1 cellular context compared by ENCODE assay signal in the genomic region with DNA sequence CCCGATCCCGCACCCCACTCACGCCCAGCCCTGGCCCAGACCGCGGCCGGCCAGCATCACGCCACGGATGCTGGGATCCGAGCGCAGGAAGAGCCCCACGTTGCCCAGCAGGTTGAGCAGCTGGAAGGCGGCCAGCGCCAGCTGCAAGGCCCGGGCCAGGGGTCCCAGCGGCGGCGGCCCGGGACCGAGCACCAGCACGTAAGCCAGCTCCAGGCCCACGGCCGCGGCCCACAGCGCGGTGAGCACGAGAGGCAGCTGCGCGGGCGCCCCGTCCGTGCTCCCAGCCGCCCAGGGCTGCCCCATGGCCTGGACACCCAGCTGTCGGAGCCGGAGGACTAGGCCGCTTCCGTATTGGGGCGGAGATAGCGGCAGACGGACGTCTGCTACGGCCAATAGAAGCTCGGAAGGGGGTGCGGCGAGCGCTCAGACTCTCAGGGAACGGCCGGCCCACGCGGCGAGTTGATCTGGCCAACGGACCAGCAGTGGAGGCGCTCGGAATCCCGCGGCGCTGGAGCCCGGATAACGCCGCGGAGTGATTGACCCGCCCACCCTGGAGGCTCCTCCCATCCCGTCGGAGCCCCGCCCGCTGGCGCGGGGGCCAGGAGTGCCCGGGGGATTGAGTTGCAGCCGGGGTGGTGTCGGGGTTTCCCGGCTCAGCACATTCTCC.
TF ChIP-seq lines count a peak whose summit lies in the region.

A gene with protein sequence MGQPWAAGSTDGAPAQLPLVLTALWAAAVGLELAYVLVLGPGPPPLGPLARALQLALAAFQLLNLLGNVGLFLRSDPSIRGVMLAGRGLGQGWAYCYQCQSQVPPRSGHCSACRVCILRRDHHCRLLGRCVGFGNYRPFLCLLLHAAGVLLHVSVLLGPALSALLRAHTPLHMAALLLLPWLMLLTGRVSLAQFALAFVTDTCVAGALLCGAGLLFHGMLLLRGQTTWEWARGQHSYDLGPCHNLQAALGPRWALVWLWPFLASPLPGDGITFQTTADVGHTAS (minus strand): TSS at position 348 of the 667 bp plus-strand sequence. CDS start 45 bp downstream, at position 303.

TF ChIP-seq in HepG2, 621 proteins besides CTCF, POLR2A, EP300 and RAD21 (continued from another document and continues in another):
- TF ChIP-seq, protein P1, sequence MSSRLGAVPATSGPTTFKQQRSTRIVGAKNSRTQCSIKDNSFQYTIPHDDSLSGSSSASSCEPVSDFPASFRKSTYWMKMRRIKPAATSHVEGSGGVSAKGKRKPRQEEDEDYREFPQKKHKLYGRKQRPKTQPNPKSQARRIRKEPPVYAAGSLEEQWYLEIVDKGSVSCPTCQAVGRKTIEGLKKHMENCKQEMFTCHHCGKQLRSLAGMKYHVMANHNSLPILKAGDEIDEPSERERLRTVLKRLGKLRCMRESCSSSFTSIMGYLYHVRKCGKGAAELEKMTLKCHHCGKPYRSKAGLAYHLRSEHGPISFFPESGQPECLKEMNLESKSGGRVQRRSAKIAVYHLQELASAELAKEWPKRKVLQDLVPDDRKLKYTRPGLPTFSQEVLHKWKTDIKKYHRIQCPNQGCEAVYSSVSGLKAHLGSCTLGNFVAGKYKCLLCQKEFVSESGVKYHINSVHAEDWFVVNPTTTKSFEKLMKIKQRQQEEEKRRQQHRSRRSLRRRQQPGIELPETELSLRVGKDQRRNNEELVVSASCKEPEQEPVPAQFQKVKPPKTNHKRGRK (CRISPR knock-in tag; IDR thresholded peaks at IDR 0.05) = no peak
- TF ChIP-seq IRX3 (CRISPR knock-in tag; IDR thresholded peaks at IDR 0.05; ENCODE audit: borderline replicate concordance, low read depth) = no peak
- no peak for TF ChIP-seq ZNF878 (CRISPR knock-in tag; IDR thresholded peaks at IDR 0.05)
- no peak for TF ChIP-seq ZBTB7A (CRISPR knock-in tag; IDR thresholded peaks at IDR 0.05)
- TF ChIP-seq IRF2 (CRISPR knock-in tag; IDR thresholded peaks at IDR 0.05) = no peak
- no peak for TF ChIP-seq SMYD3 (CRISPR knock-in tag; IDR thresholded peaks at IDR 0.05)
- TF ChIP-seq CBX2 (IDR thresholded peaks at IDR 0.05; ENCODE audit: low read depth, low read length) = no peak
- TF ChIP-seq CBX2 (CRISPR knock-in tag; IDR thresholded peaks at IDR 0.05; ENCODE audit: low read depth) = no peak
- no peak for TF ChIP-seq ZNF652 (CRISPR knock-in tag; IDR thresholded peaks at IDR 0.05; ENCODE audit: borderline replicate concordance, low read depth)
- TF ChIP-seq ZNF577 (CRISPR knock-in tag; IDR thresholded peaks at IDR 0.05; ENCODE audit: borderline replicate concordance, low read depth) = no peak
- no peak; the same call in 1 of the 2 replicates for TF ChIP-seq ZNF350 (CRISPR knock-in tag; IDR thresholded peaks at IDR 0.05; ENCODE audit: borderline replicate concordance, low read depth)
- no peak for TF ChIP-seq ARNT (IDR thresholded peaks at IDR 0.05)
- TF ChIP-seq ZNF558 (CRISPR knock-in tag; IDR thresholded peaks at IDR 0.05; ENCODE audit: borderline replicate concordance) = no peak
- TF ChIP-seq ZNF121 (CRISPR knock-in tag; IDR thresholded peaks at IDR 0.05) = no peak; the same call in 1 of the 2 replicates
- no peak for TF ChIP-seq ZNF615 (CRISPR knock-in tag; IDR thresholded peaks at IDR 0.05; ENCODE audit: borderline replicate concordance)
- no peak for TF ChIP-seq FOSL2 (CRISPR knock-in tag; IDR thresholded peaks at IDR 0.05)
- TF ChIP-seq, protein P2, sequence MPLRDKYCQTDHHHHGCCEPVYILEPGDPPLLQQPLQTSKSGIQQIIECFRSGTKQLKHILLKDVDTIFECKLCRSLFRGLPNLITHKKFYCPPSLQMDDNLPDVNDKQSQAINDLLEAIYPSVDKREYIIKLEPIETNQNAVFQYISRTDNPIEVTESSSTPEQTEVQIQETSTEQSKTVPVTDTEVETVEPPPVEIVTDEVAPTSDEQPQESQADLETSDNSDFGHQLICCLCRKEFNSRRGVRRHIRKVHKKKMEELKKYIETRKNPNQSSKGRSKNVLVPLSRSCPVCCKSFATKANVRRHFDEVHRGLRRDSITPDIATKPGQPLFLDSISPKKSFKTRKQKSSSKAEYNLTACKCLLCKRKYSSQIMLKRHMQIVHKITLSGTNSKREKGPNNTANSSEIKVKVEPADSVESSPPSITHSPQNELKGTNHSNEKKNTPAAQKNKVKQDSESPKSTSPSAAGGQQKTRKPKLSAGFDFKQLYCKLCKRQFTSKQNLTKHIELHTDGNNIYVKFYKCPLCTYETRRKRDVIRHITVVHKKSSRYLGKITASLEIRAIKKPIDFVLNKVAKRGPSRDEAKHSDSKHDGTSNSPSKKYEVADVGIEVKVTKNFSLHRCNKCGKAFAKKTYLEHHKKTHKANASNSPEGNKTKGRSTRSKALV (CRISPR knock-in tag; IDR thresholded peaks at IDR 0.05) = no peak
- TF ChIP-seq ZNF274 (CRISPR knock-in tag; IDR thresholded peaks at IDR 0.05) = no peak
- no peak for TF ChIP-seq ESRRA (CRISPR knock-in tag; IDR thresholded peaks at IDR 0.05; ENCODE audit: low read depth)
- no peak; the same call in 1 of the 2 replicates for TF ChIP-seq DMAP1 (CRISPR knock-in tag; IDR thresholded peaks at IDR 0.05)
- no peak for TF ChIP-seq STAT5B (CRISPR knock-in tag; IDR thresholded peaks at IDR 0.05)
- TF ChIP-seq, protein P3, sequence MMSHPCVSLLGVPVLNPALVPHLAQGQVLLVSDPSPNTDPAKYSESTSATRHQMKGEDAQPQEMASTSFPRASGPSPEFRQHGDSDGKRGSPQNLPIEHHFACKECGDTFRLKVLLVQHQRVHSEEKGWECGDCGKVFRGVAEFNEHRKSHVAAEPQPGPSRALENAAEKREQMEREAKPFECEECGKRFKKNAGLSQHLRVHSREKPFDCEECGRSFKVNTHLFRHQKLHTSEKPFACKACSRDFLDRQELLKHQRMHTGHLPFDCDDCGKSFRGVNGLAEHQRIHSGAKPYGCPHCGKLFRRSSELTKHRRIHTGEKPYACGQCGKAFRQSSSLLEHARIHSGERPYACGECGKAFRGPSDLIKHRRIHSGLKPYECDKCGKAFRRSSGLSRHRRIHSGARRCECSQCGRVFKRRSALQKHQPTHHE (CRISPR knock-in tag; IDR thresholded peaks at IDR 0.05; ENCODE audit: borderline replicate concordance) = 0 out of 2 replicates have a peak, but pooled peaks have one; percentile 45
- TF ChIP-seq, protein P4, sequence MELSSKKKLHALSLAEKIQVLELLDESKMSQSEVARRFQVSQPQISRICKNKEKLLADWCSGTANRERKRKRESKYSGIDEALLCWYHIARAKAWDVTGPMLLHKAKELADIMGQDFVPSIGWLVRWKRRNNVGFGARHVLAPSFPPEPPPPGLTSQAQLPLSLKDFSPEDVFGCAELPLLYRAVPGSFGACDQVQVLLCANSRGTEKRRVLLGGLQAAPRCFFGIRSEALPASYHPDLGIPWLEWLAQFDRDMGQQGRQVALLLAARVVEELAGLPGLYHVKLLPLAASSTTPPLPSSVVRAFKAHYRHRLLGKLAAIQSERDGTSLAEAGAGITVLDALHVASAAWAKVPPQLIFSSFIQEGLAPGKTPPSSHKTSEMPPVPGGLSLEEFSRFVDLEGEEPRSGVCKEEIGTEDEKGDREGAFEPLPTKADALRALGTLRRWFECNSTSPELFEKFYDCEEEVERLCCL (CRISPR knock-in tag; IDR thresholded peaks at IDR 0.05; ENCODE audit: borderline replicate concordance) = no peak
- no peak for TF ChIP-seq SMARCC2 (IDR thresholded peaks at IDR 0.05)
- peak; percentile 85 for TF ChIP-seq POLR2G (IDR thresholded peaks at IDR 0.05; ENCODE audit: low read depth, low read length)
- TF ChIP-seq ZNF816 (CRISPR knock-in tag; IDR thresholded peaks at IDR 0.05; ENCODE audit: borderline replicate concordance) = no peak
- TF ChIP-seq, protein P5, sequence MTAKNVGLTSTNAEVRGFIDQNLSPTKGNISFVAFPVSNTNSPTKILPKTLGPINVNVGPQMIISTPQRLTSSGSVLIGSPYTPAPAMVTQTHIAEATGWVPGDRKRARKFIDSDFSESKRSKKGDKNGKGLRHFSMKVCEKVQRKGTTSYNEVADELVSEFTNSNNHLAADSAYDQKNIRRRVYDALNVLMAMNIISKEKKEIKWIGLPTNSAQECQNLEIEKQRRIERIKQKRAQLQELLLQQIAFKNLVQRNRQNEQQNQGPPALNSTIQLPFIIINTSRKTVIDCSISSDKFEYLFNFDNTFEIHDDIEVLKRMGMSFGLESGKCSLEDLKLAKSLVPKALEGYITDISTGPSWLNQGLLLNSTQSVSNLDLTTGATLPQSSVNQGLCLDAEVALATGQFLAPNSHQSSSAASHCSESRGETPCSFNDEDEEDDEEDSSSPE (CRISPR knock-in tag; IDR thresholded peaks at IDR 0.05) = 0 out of 2 replicates have a peak, but pooled peaks have one; percentile 17
- TF ChIP-seq, protein P6, sequence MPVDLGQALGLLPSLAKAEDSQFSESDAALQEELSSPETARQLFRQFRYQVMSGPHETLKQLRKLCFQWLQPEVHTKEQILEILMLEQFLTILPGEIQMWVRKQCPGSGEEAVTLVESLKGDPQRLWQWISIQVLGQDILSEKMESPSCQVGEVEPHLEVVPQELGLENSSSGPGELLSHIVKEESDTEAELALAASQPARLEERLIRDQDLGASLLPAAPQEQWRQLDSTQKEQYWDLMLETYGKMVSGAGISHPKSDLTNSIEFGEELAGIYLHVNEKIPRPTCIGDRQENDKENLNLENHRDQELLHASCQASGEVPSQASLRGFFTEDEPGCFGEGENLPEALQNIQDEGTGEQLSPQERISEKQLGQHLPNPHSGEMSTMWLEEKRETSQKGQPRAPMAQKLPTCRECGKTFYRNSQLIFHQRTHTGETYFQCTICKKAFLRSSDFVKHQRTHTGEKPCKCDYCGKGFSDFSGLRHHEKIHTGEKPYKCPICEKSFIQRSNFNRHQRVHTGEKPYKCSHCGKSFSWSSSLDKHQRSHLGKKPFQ (CRISPR knock-in tag; IDR thresholded peaks at IDR 0.05; ENCODE audit: insufficient replicate concordance) = no peak
- peak; percentile 3; the same call in 1 of the 2 replicates for TF ChIP-seq KMT2A (CRISPR knock-in tag; IDR thresholded peaks at IDR 0.05)
- TF ChIP-seq, protein P7, sequence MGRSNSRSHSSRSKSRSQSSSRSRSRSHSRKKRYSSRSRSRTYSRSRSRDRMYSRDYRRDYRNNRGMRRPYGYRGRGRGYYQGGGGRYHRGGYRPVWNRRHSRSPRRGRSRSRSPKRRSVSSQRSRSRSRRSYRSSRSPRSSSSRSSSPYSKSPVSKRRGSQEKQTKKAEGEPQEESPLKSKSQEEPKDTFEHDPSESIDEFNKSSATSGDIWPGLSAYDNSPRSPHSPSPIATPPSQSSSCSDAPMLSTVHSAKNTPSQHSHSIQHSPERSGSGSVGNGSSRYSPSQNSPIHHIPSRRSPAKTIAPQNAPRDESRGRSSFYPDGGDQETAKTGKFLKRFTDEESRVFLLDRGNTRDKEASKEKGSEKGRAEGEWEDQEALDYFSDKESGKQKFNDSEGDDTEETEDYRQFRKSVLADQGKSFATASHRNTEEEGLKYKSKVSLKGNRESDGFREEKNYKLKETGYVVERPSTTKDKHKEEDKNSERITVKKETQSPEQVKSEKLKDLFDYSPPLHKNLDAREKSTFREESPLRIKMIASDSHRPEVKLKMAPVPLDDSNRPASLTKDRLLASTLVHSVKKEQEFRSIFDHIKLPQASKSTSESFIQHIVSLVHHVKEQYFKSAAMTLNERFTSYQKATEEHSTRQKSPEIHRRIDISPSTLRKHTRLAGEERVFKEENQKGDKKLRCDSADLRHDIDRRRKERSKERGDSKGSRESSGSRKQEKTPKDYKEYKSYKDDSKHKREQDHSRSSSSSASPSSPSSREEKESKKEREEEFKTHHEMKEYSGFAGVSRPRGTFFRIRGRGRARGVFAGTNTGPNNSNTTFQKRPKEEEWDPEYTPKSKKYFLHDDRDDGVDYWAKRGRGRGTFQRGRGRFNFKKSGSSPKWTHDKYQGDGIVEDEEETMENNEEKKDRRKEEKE (IDR thresholded peaks at IDR 0.05) = no peak
- TF ChIP-seq, protein P8, sequence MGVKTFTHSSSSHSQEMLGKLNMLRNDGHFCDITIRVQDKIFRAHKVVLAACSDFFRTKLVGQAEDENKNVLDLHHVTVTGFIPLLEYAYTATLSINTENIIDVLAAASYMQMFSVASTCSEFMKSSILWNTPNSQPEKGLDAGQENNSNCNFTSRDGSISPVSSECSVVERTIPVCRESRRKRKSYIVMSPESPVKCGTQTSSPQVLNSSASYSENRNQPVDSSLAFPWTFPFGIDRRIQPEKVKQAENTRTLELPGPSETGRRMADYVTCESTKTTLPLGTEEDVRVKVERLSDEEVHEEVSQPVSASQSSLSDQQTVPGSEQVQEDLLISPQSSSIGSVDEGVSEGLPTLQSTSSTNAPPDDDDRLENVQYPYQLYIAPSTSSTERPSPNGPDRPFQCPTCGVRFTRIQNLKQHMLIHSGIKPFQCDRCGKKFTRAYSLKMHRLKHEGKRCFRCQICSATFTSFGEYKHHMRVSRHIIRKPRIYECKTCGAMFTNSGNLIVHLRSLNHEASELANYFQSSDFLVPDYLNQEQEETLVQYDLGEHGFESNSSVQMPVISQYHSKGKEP (CRISPR knock-in tag; IDR thresholded peaks at IDR 0.05) = no peak
- no peak for TF ChIP-seq FIP1L1 (IDR thresholded peaks at IDR 0.05; ENCODE audit: borderline replicate concordance, insufficient read depth, low read depth, low read length)
- TF ChIP-seq ZMYM2 (CRISPR knock-in tag; IDR thresholded peaks at IDR 0.05) = no peak
- TF ChIP-seq, protein P9, sequence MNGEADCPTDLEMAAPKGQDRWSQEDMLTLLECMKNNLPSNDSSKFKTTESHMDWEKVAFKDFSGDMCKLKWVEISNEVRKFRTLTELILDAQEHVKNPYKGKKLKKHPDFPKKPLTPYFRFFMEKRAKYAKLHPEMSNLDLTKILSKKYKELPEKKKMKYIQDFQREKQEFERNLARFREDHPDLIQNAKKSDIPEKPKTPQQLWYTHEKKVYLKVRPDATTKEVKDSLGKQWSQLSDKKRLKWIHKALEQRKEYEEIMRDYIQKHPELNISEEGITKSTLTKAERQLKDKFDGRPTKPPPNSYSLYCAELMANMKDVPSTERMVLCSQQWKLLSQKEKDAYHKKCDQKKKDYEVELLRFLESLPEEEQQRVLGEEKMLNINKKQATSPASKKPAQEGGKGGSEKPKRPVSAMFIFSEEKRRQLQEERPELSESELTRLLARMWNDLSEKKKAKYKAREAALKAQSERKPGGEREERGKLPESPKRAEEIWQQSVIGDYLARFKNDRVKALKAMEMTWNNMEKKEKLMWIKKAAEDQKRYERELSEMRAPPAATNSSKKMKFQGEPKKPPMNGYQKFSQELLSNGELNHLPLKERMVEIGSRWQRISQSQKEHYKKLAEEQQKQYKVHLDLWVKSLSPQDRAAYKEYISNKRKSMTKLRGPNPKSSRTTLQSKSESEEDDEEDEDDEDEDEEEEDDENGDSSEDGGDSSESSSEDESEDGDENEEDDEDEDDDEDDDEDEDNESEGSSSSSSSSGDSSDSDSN (CRISPR knock-in tag; IDR thresholded peaks at IDR 0.05) = peak; percentile 51; the same call in 1 of the 2 replicates
- TF ChIP-seq FOSL1 (CRISPR knock-in tag; IDR thresholded peaks at IDR 0.05; ENCODE audit: borderline replicate concordance) = no peak
- TF ChIP-seq ZSCAN20 (CRISPR knock-in tag; IDR thresholded peaks at IDR 0.05; ENCODE audit: borderline replicate concordance) = no peak
- TF ChIP-seq IKZF4 (CRISPR knock-in tag; IDR thresholded peaks at IDR 0.05; ENCODE audit: borderline replicate concordance, low read depth, not compliant biosample characterization) = no peak
- TF ChIP-seq U2AF2 (IDR thresholded peaks at IDR 0.05; ENCODE audit: low read depth, low read length) = no peak
- TF ChIP-seq, protein P10, sequence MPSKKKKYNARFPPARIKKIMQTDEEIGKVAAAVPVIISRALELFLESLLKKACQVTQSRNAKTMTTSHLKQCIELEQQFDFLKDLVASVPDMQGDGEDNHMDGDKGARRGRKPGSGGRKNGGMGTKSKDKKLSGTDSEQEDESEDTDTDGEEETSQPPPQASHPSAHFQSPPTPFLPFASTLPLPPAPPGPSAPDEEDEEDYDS (CRISPR knock-in tag; IDR thresholded peaks at IDR 0.05) = peak; percentile 51; the same call in 1 of the 2 replicates
- TF ChIP-seq FLYWCH1 (CRISPR knock-in tag; IDR thresholded peaks at IDR 0.05) = no peak
- TF ChIP-seq HOXA7 (CRISPR knock-in tag; IDR thresholded peaks at IDR 0.05) = no peak
- TF ChIP-seq TARDBP (CRISPR knock-in tag; IDR thresholded peaks at IDR 0.05) = no peak
- no peak for TF ChIP-seq ZNF33A (CRISPR knock-in tag; IDR thresholded peaks at IDR 0.05; ENCODE audit: borderline replicate concordance)
- no peak for TF ChIP-seq ZFP36 (IDR thresholded peaks at IDR 0.05; ENCODE audit: borderline replicate concordance, low read depth, low read length, partially characterized antibody)
